Comparison of ENCODE assay signal across 1 cellular context in genomic region chr1:53777272-53777671, GRCh38.
"Had no signal": no experiment of that assay in that cellular context is flagged by ENCODE, and none has a peak within 500 bp of the region (broad histone marks: within the 10 kb centered on the region; RNA-seq: fewer than 3 reads in every experiment).

No MANE protein-coding gene starts in this region.

- H3K4me3 ChIP-seq: GM12878 had no signal

- ATAC-seq: GM12878 had no signal
